Comparison of ENCODE assay signal across 10 cellular contexts in genomic region chr1:110880708-110881374, GRCh38. TPM values are rescaled to one million over a fixed set of nuclear protein-coding genes. Genes with fewer than 3 reads are reported as not detected.
DNase-seq lines count a peak whose midpoint lies in the region; ATAC-seq, FAIRE-seq and TF ChIP-seq lines count a peak whose summit lies in the region.
"Had no signal": no experiment of that assay in that cellular context is flagged by ENCODE, and none has a peak within 500 bp of the region (broad histone marks: within the 10 kb centered on the region; RNA-seq: fewer than 3 reads in every experiment).

No MANE protein-coding gene starts in this region.

- no peaks in the 10 kb centered on the region for H3K27me3 ChIP-seq in mucosa of rectum (ENCODE audit: control insufficient read depth in 2 of 2, insufficient read depth in 2 of 2, low read length in 2 of 2)
- H3K27me3 ChIP-seq in aorta (ENCODE audit: control insufficient read depth in 1 of 2, insufficient read depth in 2 of 2, low read length in 1 of 2), result no peaks in the 10 kb centered on the region

- H3K27ac ChIP-seq in mucosa of rectum (ENCODE audit: low read depth in 2 of 2, low read length in 2 of 2) (peak overlapping the region; percentile 20 to 56), aorta (ENCODE audit: low read depth in 1 of 2, low read length in 2 of 2) (no peak overlapping the region)
- H3K27ac ChIP-seq: SK-N-MC had no signal

- H3K36me3 ChIP-seq in mucosa of rectum (ENCODE audit: control insufficient read depth in 2 of 2, insufficient read depth in 2 of 2, low read length in 2 of 2) (no peaks in the 10 kb centered on the region), aorta (ENCODE audit: control insufficient read depth in 1 of 2, insufficient read depth in 2 of 2, low read length in 1 of 2) (no peaks in the 10 kb centered on the region)

- peak; percentile 90 for FAIRE-seq in GM12892 (lab: Jason Lieb, UNC)
- FAIRE-seq: G401.6 had no signal

- H3K9ac ChIP-seq in mucosa of rectum (ENCODE audit: low read depth in 1 of 2, low read length in 2 of 2), result no peak overlapping the region

- intact Hi-C loops in aorta (cut with DNase I), result no loop called here

- H3K4me1 ChIP-seq in mucosa of rectum (ENCODE audit: control insufficient read depth in 2 of 2, insufficient read depth in 2 of 2, low read length in 2 of 2) (no peaks in the 10 kb centered on the region), aorta (ENCODE audit: control insufficient read depth in 1 of 2, insufficient read depth in 2 of 2, low read length in 2 of 2) (no peaks in the 10 kb centered on the region)

- DNase-seq in GM12892 (ENCODE audit: insufficient read length) (no peak), aorta (no peak)
- peak; percentile 18 to 32 for DNase-seq in activated CD4-positive, alpha-beta T cell treated with anti-CD3 and anti-CD28 coated beads, Interleukin-2, amount 50 U/mL, for 4 hours

- WGBS in aorta, 2 donors, result 24 to 46% methylated on average over 2 of the region's 2 CpGs

- H3K9me3 ChIP-seq in mucosa of rectum (ENCODE audit: control insufficient read depth in 2 of 2, low read length in 2 of 2) (no peaks in the 10 kb centered on the region), aorta (ENCODE audit: control insufficient read depth, low read length) (peaks cover 2% of the 10 kb centered on the region)

- ATAC-seq in HG03442 (IDR thresholded peaks at IDR 0.05; ENCODE audit: unreplicated experiment) (peak; percentile 36), aorta (ENCODE audit: low FRiP score) (no peak), GM21515 (IDR thresholded peaks at IDR 0.05; ENCODE audit: unreplicated experiment) (no peak), GM21825 (IDR thresholded peaks at IDR 0.05; ENCODE audit: unreplicated experiment) (no peak), HG02885 (IDR thresholded peaks at IDR 0.05; ENCODE audit: poor library complexity, unreplicated experiment) (no peak)

- TF ChIP-seq POLR2A in GM12892 (IDR thresholded peaks at IDR 0.05; ENCODE audit: low read depth, low read length), result no peak

- peak overlapping the region in 1 of 2 donors; percentile 42 for H3K4me3 ChIP-seq in mucosa of rectum (ENCODE audit: low read length in 2 of 2)
- H3K4me3 ChIP-seq in aorta (ENCODE audit: low read length in 2 of 2), result no peak overlapping the region
- H3K4me3 ChIP-seq: SK-N-MC had no signal

RNA-seq across cellular contexts. Expression of gene CD53, which starts 7.9 kb away (rescaled TPM):
- polyA plus RNA-seq in GM12892 (2012; ENCODE audit: missing spikeins), result 441 TPM
- total RNA-seq in aorta, result 10 to 100 TPM; 38.3 to 50.7 TPM
- 10 to 100 TPM in 1 of 2 donors, 1 to 10 TPM in 1; 8.0 to 49.3 TPM for polyA plus RNA-seq in aorta

Comparison
In these comparisons a context has a peak if more than half of its experiments do, and no peak if none do; other contexts are left out.
1. DNase-seq: peak in activated CD4-positive, alpha-beta T cell treated with anti-CD3 and anti-CD28 coated beads, Interleukin-2, amount 50 U/mL, for 4 hours (2 of 2); none in GM12892 (single experiment) and aorta (0 of 2).
2. H3K27ac ChIP-seq: peak in mucosa of rectum (2 of 2); none in aorta (0 of 2).